ENCODE assay signal across 7 cellular contexts in genomic region chr19:1383311-1384084, GRCh38. TPM values are rescaled to one million over a fixed set of nuclear protein-coding genes. Genes with fewer than 3 reads are reported as not detected.
DNase-seq lines count a peak whose midpoint lies in the region; ATAC-seq, FAIRE-seq and TF ChIP-seq lines count a peak whose summit lies in the region.

Gene NDUFS7 (plus strand): TSS chr19:1383907. CDS start chr19:1383927, 20 bp downstream.

- H2AFZ ChIP-seq in astrocyte (ENCODE audit: low read depth, low read length) (peak within 1 kb of the TSS; percentile 82), hepatocyte (peak within 1 kb of the TSS; percentile 69)

- H3K4me3 ChIP-seq in astrocyte (ENCODE audit: insufficient read depth, low read depth, low read length) (peak within 1 kb of the TSS; percentile 75), hepatocyte (peak within 1 kb of the TSS; percentile 69), retinal pigment epithelial cell (ENCODE audit: low read length) (peak within 1 kb of the TSS; percentile 93)

- no peak for TF ChIP-seq CTCF in astrocyte (IDR thresholded peaks at IDR 0.05; ENCODE audit: insufficient read depth, low read depth, low read length)
- TF ChIP-seq CTCF in hepatocyte (IDR thresholded peaks at IDR 0.05; ENCODE audit: poor library complexity): no peak
- no peak for TF ChIP-seq CTCF in retinal pigment epithelial cell (conservative IDR thresholded peaks at IDR 0.05; ENCODE audit: low read depth, low read length)

- H3K4me1 ChIP-seq in astrocyte (ENCODE audit: insufficient read depth, low read length): peaks cover 6% of the 10 kb centered on the region
- peaks cover 5% of the 10 kb centered on the region for H3K4me1 ChIP-seq in hepatocyte (ENCODE audit: insufficient read depth)

- H4K20me1 ChIP-seq in astrocyte (ENCODE audit: insufficient read depth, low read length) (peaks cover 30% of the 10 kb centered on the region), hepatocyte (ENCODE audit: insufficient read depth, poor library complexity, severe bottlenecking) (no peaks in the 10 kb centered on the region)

- H3K9me3 Mint-ChIP-seq in astrocyte (ENCODE audit: unreplicated experiment): no peaks in the 10 kb centered on the region

- peak within 1 kb of the TSS; percentile 86 for H3K4me3 Mint-ChIP-seq in astrocyte (ENCODE audit: unreplicated experiment)

- H3K36me3 ChIP-seq in astrocyte (ENCODE audit: insufficient read depth, low read length) (no peaks in the 10 kb centered on the region), hepatocyte (replicated peaks; ENCODE audit: insufficient read depth, low read depth) (no peaks in the 10 kb centered on the region)

- ATAC-seq in GM18511 (IDR thresholded peaks at IDR 0.05; ENCODE audit: unreplicated experiment) (peak; percentile 77), HG03025 (IDR thresholded peaks at IDR 0.05; ENCODE audit: low FRiP score, unreplicated experiment) (peak; percentile 72)

- no peaks in the 10 kb centered on the region for H3K36me3 Mint-ChIP-seq in astrocyte (ENCODE audit: low read depth, unreplicated experiment)

- H3K9me2 ChIP-seq in hepatocyte (replicated peaks; ENCODE audit: insufficient read depth): no peaks in the 10 kb centered on the region

- DNase-seq in NCI-H2081 (lab: John Stamatoyannopoulos, UW) (peak; percentile 81 to 87), T-helper 9 cell (peak; percentile 94), astrocyte (ENCODE audit: low read depth) (peak; percentile 83), hepatocyte (ENCODE audit: low spot score) (peak; percentile 95), retinal pigment epithelial cell (ENCODE audit: low read depth) (peak; percentile 65)

- H3K4me2 ChIP-seq in astrocyte (ENCODE audit: low read length) (peak within 1 kb of the TSS; percentile 94), hepatocyte (peak within 1 kb of the TSS; percentile 95)

- no peaks in the 10 kb centered on the region for H3K27me3 Mint-ChIP-seq in astrocyte (ENCODE audit: low read depth, unreplicated experiment)

- peak within 1 kb of the TSS; percentile 87 for H3K27ac Mint-ChIP-seq in astrocyte (ENCODE audit: unreplicated experiment)

- H3K27me3 ChIP-seq in astrocyte (ENCODE audit: insufficient read depth, low read length): no peaks in the 10 kb centered on the region
- no peaks in the 10 kb centered on the region for H3K27me3 ChIP-seq in hepatocyte

- peak; percentile 29 for FAIRE-seq in astrocyte (lab: Jason Lieb, UNC)

- H3K9ac ChIP-seq in astrocyte (ENCODE audit: low read length): peak within 1 kb of the TSS; percentile 90

- H3K27ac ChIP-seq in astrocyte (ENCODE audit: low read depth, low read length): peak within 1 kb of the TSS; percentile 76
- H3K27ac ChIP-seq in hepatocyte: peak within 1 kb of the TSS; percentile 95

- H3K4me1 Mint-ChIP-seq in astrocyte (ENCODE audit: low read depth, unreplicated experiment): peaks cover 3% of the 10 kb centered on the region

- H3K79me2 ChIP-seq in astrocyte (ENCODE audit: insufficient read depth, low read length): peaks cover 34% of the 10 kb centered on the region
- H3K79me2 ChIP-seq in hepatocyte: peaks cover 25% of the 10 kb centered on the region

- H3K9me3 ChIP-seq in astrocyte (ENCODE audit: insufficient read depth, low read depth, low read length): no peaks in the 10 kb centered on the region
- H3K9me3 ChIP-seq in hepatocyte (ENCODE audit: low read depth): no peaks in the 10 kb centered on the region

- under 1% methylated on average over 65 of the region's 90 CpGs for WGBS in hepatocyte (ENCODE audit: low lambda C conversion rate, missing lambda C conversion rate)

RNA-seq across cellular contexts. Expression of gene NDUFS7, which starts in this region (rescaled TPM):
- total RNA-seq in astrocyte (64.0 and 67.3 TPM in 2 replicates), hepatocyte (81.6 and 130 TPM in 2 replicates)
- polyA plus RNA-seq in hepatocyte: 270 and 276 TPM in 2 replicates

Comparison
In these comparisons a context has a peak if more than half of its experiments do, and no peak if none do; other contexts are left out.
1. Peak in every context shown above with its lines: DNase-seq, ATAC-seq, H3K4me3 ChIP-seq and H3K27ac ChIP-seq.